ENCODE assay signal across 17 cellular contexts in the genomic region with DNA sequence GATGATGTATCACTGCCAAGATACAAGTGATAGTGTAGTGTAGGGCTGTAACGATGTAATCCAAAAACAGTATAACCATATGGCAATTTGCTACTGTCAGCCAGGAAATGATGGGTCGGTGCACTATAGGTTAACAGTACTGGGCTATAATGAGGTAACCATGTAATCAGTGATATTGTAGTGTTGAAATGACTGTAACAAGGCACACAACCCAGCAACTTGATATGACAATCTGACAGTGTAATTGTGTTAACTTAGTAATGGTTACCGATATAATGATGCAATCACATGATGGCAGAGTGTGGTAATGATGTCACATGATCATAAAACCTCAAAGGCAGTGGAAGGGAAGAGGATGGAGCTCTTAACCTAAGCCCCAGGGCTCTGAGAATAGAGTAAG.
"Had no signal": no experiment of that assay in that cellular context is flagged by ENCODE, and none has a peak within 500 bp of the region (broad histone marks: within the 10 kb centered on the region; RNA-seq: fewer than 3 reads in every experiment).

No MANE protein-coding gene starts in this region.

- H3K36me3 ChIP-seq: brain microvascular endothelial cell, left ventricle myocardium inferior, spleen, thoracic aorta had no signal

- ATAC-seq: psoas muscle, sciatic nerve, T-helper 17 cell had no signal

- H3K4me1 Mint-ChIP-seq: activated B cell treated with CpG ODN at 0.5 μM for 24 hours; activated naive CD4-positive, alpha-beta T cell treated with anti-CD3 and anti-CD28 coated beads, Interleukin-2, amount 50 U/mL, for 24 hours; memory B cell; nephron; T-helper 17 cell had no signal

- DNase-seq: activated B cell treated with CpG ODN at 0.5 μM for 24 hours; activated CD4-positive, alpha-beta T cell treated with anti-CD3 and anti-CD28 coated beads, Interleukin-2, amount 50 U/mL, for 4 hours; brain microvascular endothelial cell; dermis blood vessel endothelial cell; left ventricle myocardium inferior; psoas muscle; spleen; stimulated activated CD4-positive, alpha-beta T cell treated with anti-CD3 and anti-CD28 coated beads, Interleukin-1b, Interleukin-23, amount 100 ng/mL, for 48 hours; T-helper 17 cell had no signal

- H3K4me1 ChIP-seq: left ventricle myocardium inferior, psoas muscle, spleen had no signal

- H3K4me3 ChIP-seq: left ventricle myocardium inferior, psoas muscle, spleen, thoracic aorta had no signal

- H3K27ac Mint-ChIP-seq: activated B cell treated with CpG ODN at 0.5 μM for 24 hours; activated naive CD4-positive, alpha-beta T cell treated with anti-CD3 and anti-CD28 coated beads, Interleukin-2, amount 50 U/mL, for 24 hours; memory B cell; nephron; stimulated activated naive CD8-positive, alpha-beta T cell treated with anti-CD3 and anti-CD28 coated beads, Interleukin-15, Interleukin-2, amounts not matched to agents 100 ng/mL and 50 ng/mL, for 24 hours; T-helper 17 cell had no signal

- H3K4me3 Mint-ChIP-seq: activated B cell treated with CpG ODN at 0.5 μM for 24 hours; activated naive CD4-positive, alpha-beta T cell treated with anti-CD3 and anti-CD28 coated beads, Interleukin-2, amount 50 U/mL, for 24 hours; memory B cell; nephron; stimulated activated naive CD8-positive, alpha-beta T cell treated with anti-CD3 and anti-CD28 coated beads, Interleukin-15, Interleukin-2, amounts not matched to agents 100 ng/mL and 50 ng/mL, for 24 hours; T-helper 17 cell had no signal

- H3K36me3 Mint-ChIP-seq: activated naive CD4-positive, alpha-beta T cell treated with anti-CD3 and anti-CD28 coated beads, Interleukin-2, amount 50 U/mL, for 24 hours; memory B cell had no signal

- H3K9me3 Mint-ChIP-seq: activated B cell treated with CpG ODN at 0.5 μM for 24 hours; activated naive CD4-positive, alpha-beta T cell treated with anti-CD3 and anti-CD28 coated beads, Interleukin-2, amount 50 U/mL, for 24 hours; memory B cell; stimulated activated naive CD8-positive, alpha-beta T cell treated with anti-CD3 and anti-CD28 coated beads, Interleukin-15, Interleukin-2, amounts not matched to agents 100 ng/mL and 50 ng/mL, for 24 hours had no signal

- FAIRE-seq: keratinocyte, TTC549 had no signal

- H3K9me3 ChIP-seq: psoas muscle had no signal
